Comparison of ENCODE assay signal across 29 cellular contexts in genomic region chr2:173684896-173685485, GRCh38.
"Had no signal": no experiment of that assay in that cellular context is flagged by ENCODE, and none has a peak within 500 bp of the region (broad histone marks: within the 10 kb centered on the region; RNA-seq: fewer than 3 reads in every experiment).

No MANE protein-coding gene starts in this region.

- H3K9me3 ChIP-seq: thoracic aorta had no signal

- H3K9me3 Mint-ChIP-seq: activated CD4-positive, alpha-beta memory T cell treated with anti-CD3 and anti-CD28 coated beads, Interleukin-2, amount 10 ng/mL, durations not matched to agents 7 days and 5 days; activated CD4-positive, alpha-beta T cell treated with anti-CD3 and anti-CD28 coated beads, Interleukin-2, amount 10 ng/mL, durations not matched to agents 7 days and 5 days; activated naive CD4-positive, alpha-beta T cell treated with anti-CD3 and anti-CD28 coated beads, Interleukin-2, amount 10 ng/mL, durations not matched to agents 7 days and 5 days; activated naive CD8-positive, alpha-beta T cell treated with anti-CD3 and anti-CD28 coated beads, Interleukin-2, amount 10 ng/mL, durations not matched to agents 7 days and 5 days; central memory CD8-positive, alpha-beta T cell; dendritic cell treated with granulocyte-macrophage colony-stimulating factor and Interleukin-4, amounts not matched to agents 40 ng/mL and 50 ng/mL, for 4 days; memory B cell; neural crest cell; stimulated activated naive CD8-positive, alpha-beta T cell treated with anti-CD3 and anti-CD28 coated beads, Interleukin-15, Interleukin-2, amounts not matched to agents 100 ng/mL and 50 ng/mL, for 24 hours had no signal

- H3K4me1 ChIP-seq: heart right ventricle had no signal

- H3K27ac ChIP-seq: heart right ventricle, skin epidermis, thoracic aorta had no signal

- H3K4me3 ChIP-seq: heart right ventricle, skin epidermis, thoracic aorta had no signal

- H3K36me3 Mint-ChIP-seq: activated naive CD4-positive, alpha-beta T cell treated with anti-CD3 and anti-CD28 coated beads, Interleukin-2, amount 10 ng/mL, durations not matched to agents 7 days and 5 days; activated naive CD8-positive, alpha-beta T cell treated with anti-CD3 and anti-CD28 coated beads, Interleukin-2, amount 10 ng/mL, durations not matched to agents 7 days and 5 days; memory B cell; naive thymus-derived CD4-positive, alpha-beta T cell; WTC11 had no signal

- H3K27ac Mint-ChIP-seq: activated CD4-positive, alpha-beta memory T cell treated with anti-CD3 and anti-CD28 coated beads, Interleukin-2, amount 10 ng/mL, durations not matched to agents 7 days and 5 days; activated CD4-positive, alpha-beta T cell treated with anti-CD3 and anti-CD28 coated beads, Interleukin-2, amount 10 ng/mL, durations not matched to agents 7 days and 5 days; activated naive CD4-positive, alpha-beta T cell treated with anti-CD3 and anti-CD28 coated beads, Interleukin-2, amount 10 ng/mL, durations not matched to agents 7 days and 5 days; activated naive CD8-positive, alpha-beta T cell treated with anti-CD3 and anti-CD28 coated beads, Interleukin-2, amount 10 ng/mL, durations not matched to agents 7 days and 5 days; activated T-cell treated with anti-CD3 and anti-CD28 coated beads, Interleukin-2, amount 50 U/mL, for 24 hours; dendritic cell treated with granulocyte-macrophage colony-stimulating factor and Interleukin-4, amounts not matched to agents 40 ng/mL and 50 ng/mL, for 4 days; endodermal cell; memory B cell; naive thymus-derived CD4-positive, alpha-beta T cell; stimulated activated naive CD8-positive, alpha-beta T cell treated with anti-CD3 and anti-CD28 coated beads, Interleukin-15, Interleukin-2, amounts not matched to agents 100 ng/mL and 50 ng/mL, for 24 hours; WTC11 had no signal

- H3K27me3 ChIP-seq: heart right ventricle had no signal

- H3K4me1 Mint-ChIP-seq: activated CD4-positive, alpha-beta memory T cell treated with anti-CD3 and anti-CD28 coated beads, Interleukin-2, amount 10 ng/mL, durations not matched to agents 7 days and 5 days; activated CD4-positive, alpha-beta T cell treated with anti-CD3 and anti-CD28 coated beads, Interleukin-2, amount 10 ng/mL, durations not matched to agents 7 days and 5 days; activated naive CD4-positive, alpha-beta T cell treated with anti-CD3 and anti-CD28 coated beads, Interleukin-2, amount 10 ng/mL, durations not matched to agents 7 days and 5 days; activated naive CD8-positive, alpha-beta T cell treated with anti-CD3 and anti-CD28 coated beads, Interleukin-2, amount 10 ng/mL, durations not matched to agents 7 days and 5 days; central memory CD8-positive, alpha-beta T cell; endodermal cell; memory B cell had no signal

- DNase-seq: activated CD4-positive, alpha-beta memory T cell treated with anti-CD3 and anti-CD28 coated beads, Interleukin-2, amount 10 ng/mL, durations not matched to agents 7 days and 5 days; activated CD4-positive, alpha-beta T cell treated with anti-CD3 and anti-CD28 coated beads for 1 hour; activated CD4-positive, alpha-beta T cell treated with anti-CD3 and anti-CD28 coated beads, Interleukin-2, amount 10 ng/mL, durations not matched to agents 7 days and 5 days; activated CD8-positive, alpha-beta memory T cell treated with anti-CD3 and anti-CD28 coated beads, Interleukin-2, amount 50 U/mL, for 48 hours; activated gamma-delta T cell; activated naive CD4-positive, alpha-beta T cell treated with anti-CD3 and anti-CD28 coated beads, Interleukin-2, amount 10 ng/mL, durations not matched to agents 7 days and 5 days; activated naive CD8-positive, alpha-beta T cell treated with anti-CD3 and anti-CD28 coated beads, Interleukin-2, amount 10 ng/mL, durations not matched to agents 7 days and 5 days; activated T-cell treated with anti-CD3 and anti-CD28 coated beads, Interleukin-2, amount 50 U/mL, for 24 hours; amniotic stem cell; endodermal cell; foreskin fibroblast; heart right ventricle; midbrain; naive thymus-derived CD4-positive, alpha-beta T cell; posterior cingulate gyrus; stimulated activated CD4-positive, alpha-beta T cell treated with anti-CD3 and anti-CD28 coated beads, Interleukin-12 subunit alpha, Interleukin-12 subunit beta, amount 100 ng/mL, for 4 hours; stimulated activated CD4-positive, alpha-beta T cell treated with anti-CD3 and anti-CD28 coated beads, Interleukin-4, amount 100 ng/mL, for 1 hour; T-helper 2 cell; trophoblast cell had no signal

- H3K36me3 ChIP-seq: heart right ventricle, thoracic aorta had no signal

- H3K4me3 Mint-ChIP-seq: activated CD4-positive, alpha-beta memory T cell treated with anti-CD3 and anti-CD28 coated beads, Interleukin-2, amount 10 ng/mL, durations not matched to agents 7 days and 5 days; activated CD4-positive, alpha-beta T cell treated with anti-CD3 and anti-CD28 coated beads, Interleukin-2, amount 10 ng/mL, durations not matched to agents 7 days and 5 days; activated naive CD4-positive, alpha-beta T cell treated with anti-CD3 and anti-CD28 coated beads, Interleukin-2, amount 10 ng/mL, durations not matched to agents 7 days and 5 days; activated naive CD8-positive, alpha-beta T cell treated with anti-CD3 and anti-CD28 coated beads, Interleukin-2, amount 10 ng/mL, durations not matched to agents 7 days and 5 days; activated T-cell treated with anti-CD3 and anti-CD28 coated beads, Interleukin-2, amount 50 U/mL, for 24 hours; central memory CD8-positive, alpha-beta T cell; dendritic cell treated with granulocyte-macrophage colony-stimulating factor and Interleukin-4, amounts not matched to agents 40 ng/mL and 50 ng/mL, for 4 days; endodermal cell; memory B cell; naive thymus-derived CD4-positive, alpha-beta T cell; neural crest cell; stimulated activated naive CD8-positive, alpha-beta T cell treated with anti-CD3 and anti-CD28 coated beads, Interleukin-15, Interleukin-2, amounts not matched to agents 100 ng/mL and 50 ng/mL, for 24 hours; WTC11 had no signal

- ATAC-seq: esophagus mucosa; heart right ventricle; naive thymus-derived CD4-positive, alpha-beta T cell; sciatic nerve; WTC11 had no signal
